25 cellular contexts compared by ENCODE assay signal in the genomic region with DNA sequence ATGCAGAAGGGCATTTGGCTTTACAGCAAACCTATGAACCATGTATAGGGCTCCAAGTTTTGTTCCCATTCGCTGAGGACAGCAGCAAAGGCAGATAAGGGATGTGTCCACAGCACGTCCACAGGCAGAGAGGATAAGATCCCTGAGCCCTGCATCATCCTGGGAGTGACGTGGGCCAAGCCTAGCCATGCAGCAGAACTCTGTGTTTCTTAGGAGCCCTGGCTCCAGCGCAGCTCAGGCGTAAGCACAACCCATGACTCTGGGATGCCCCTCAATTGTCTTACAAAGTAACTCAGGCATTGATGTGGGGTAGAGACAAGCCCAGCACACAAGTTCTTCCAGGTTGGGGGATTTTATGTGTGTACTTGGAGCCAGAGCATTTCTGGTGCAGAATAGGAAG.
A peak's percentile ranks its signal among the peaks of the same experiment; 100 is the strongest.
DNase-seq lines count a peak whose midpoint lies in the region; ATAC-seq, FAIRE-seq and TF ChIP-seq lines count a peak whose summit lies in the region.
"Had no signal": no experiment of that assay in that cellular context is flagged by ENCODE, and none has a peak within 500 bp of the region (broad histone marks: within the 10 kb centered on the region; RNA-seq: fewer than 3 reads in every experiment).

No MANE protein-coding gene starts in this region.

- peak; percentile 13 for DNase-seq in H7
- DNase-seq in H1 (ENCODE audit: low read depth in 1 of 2, low spot score in 2 of 2) = no peak
- peak; percentile 74 for DNase-seq in left ventricle myocardium inferior
- no peak for DNase-seq in immature natural killer cell
- DNase-seq in iPS-NIHi7 (ENCODE audit: extremely low spot score) = no peak
- DNase-seq: Calu3, DMS79 treated with DMSO at 0.1 percent for 48 hours, GF-D8, GM23248, HCEC 1CT, KBM-7, MG63, NCI-H1105 treated with DMSO at 0.1 percent for 48 hours, NCI-H2029 treated with DMSO at 0.1 percent for 48 hours, NCI-H2171, NCI-H226, NCI-H510A, NCI-H69, SK-N-SH had no signal

- H3K27ac ChIP-seq in H1 (ENCODE audit: low read depth, low read length) (no peak overlapping the region), left ventricle myocardium inferior (replicated peaks) (peak overlapping the region; percentile 86)
- H3K27ac ChIP-seq: GM23248 had no signal

- CTCF ChIA-PET in H1 (lab: Charles Lee; ENCODE audit: partially characterized antibody) = interaction anchor here (0.7 to 0.9 kb wide), 3 partner anchors 13 to 308 kb away, joined by 3 read pairs; no protein-coding TSS in a partner anchor

- H3K79me1 ChIP-seq in H1 (ENCODE audit: low read depth, low read length) = no peaks in the 10 kb centered on the region; the same call in 1 of the 2 replicates

- no peak overlapping the region for H2BK15ac ChIP-seq in H1 (ENCODE audit: low read length)

- no peak overlapping the region for H3K4me3 Mint-ChIP-seq in nephron
- H3K4me3 Mint-ChIP-seq in immature natural killer cell = no peak overlapping the region

- H2BK120ac ChIP-seq in H1 (replicated peaks; ENCODE audit: low read depth, low read length) = no peak overlapping the region

- no peak for ATAC-seq in GM18870 (IDR thresholded peaks at IDR 0.05; ENCODE audit: unreplicated experiment)
- no peak for ATAC-seq in GM21360 (IDR thresholded peaks at IDR 0.05; ENCODE audit: unreplicated experiment)
- ATAC-seq: Panc1 had no signal

- H2AK5ac ChIP-seq in H1 (ENCODE audit: low read depth, low read length) = no peak overlapping the region

- H2BK20ac ChIP-seq in H1 (ENCODE audit: low read length) = no peak overlapping the region

- H3K9ac ChIP-seq in H1 (replicated peaks in 1 of 4; ENCODE audit: extremely low read depth in 1 of 4, low read depth in 3 of 4, low read length in 3 of 4) = no peak overlapping the region
- H3K9ac ChIP-seq: GM23248, SK-N-SH had no signal

- H3K4me2 ChIP-seq in H1 (ENCODE audit: insufficient read depth in 1 of 2, low read depth in 2 of 2, low read length in 2 of 2) = no peak overlapping the region; a peak in 2 of 4 replicates
- H3K4me2 ChIP-seq: SK-N-SH had no signal

- TF ChIP-seq EP300 in H1 (IDR thresholded peaks at IDR 0.05; ENCODE audit: borderline replicate concordance in 1 of 2, low read depth in 2 of 2, low read length in 2 of 2) = no peak

- intact Hi-C loops in left ventricle myocardium inferior (cut with micrococcal nuclease) = no loop called here

- no peak overlapping the region for H4K5ac ChIP-seq in H1 (ENCODE audit: insufficient read length, low read depth, low read length)

- no peaks in the 10 kb centered on the region for H4K20me1 ChIP-seq in H1 (replicated peaks in 1 of 2; ENCODE audit: control insufficient read depth in 1 of 2, insufficient read depth in 2 of 2, low read length in 2 of 2)

- no peak for TF ChIP-seq RAD21 in H1 (IDR thresholded peaks at IDR 0.05 in 1 of 2, conservative IDR thresholded peaks at IDR 0.05 in 1 of 2; ENCODE audit: low read depth in 2 of 2, low read length in 2 of 2)

- H3K4me1 ChIP-seq in H1 (replicated peaks in 1 of 4; ENCODE audit: control insufficient read depth in 3 of 4, insufficient read depth in 4 of 4, low read length in 3 of 4) (peaks cover 0 to 7% (median 3%) of the 10 kb centered on the region in 4 experiments; a peak in 5 of 7 replicates), left ventricle myocardium inferior (peaks cover 82% of the 10 kb centered on the region)

- TF ChIP-seq CTCF in H1 (IDR thresholded peaks at IDR 0.05; ENCODE audit: control extremely low read depth in 1 of 3, insufficient read depth in 1 of 3, low read depth in 1 of 3, low read length in 3 of 3) (no peak), left ventricle myocardium inferior (IDR thresholded peaks at IDR 0.05; ENCODE audit: borderline replicate concordance) (no peak), nephron (IDR thresholded peaks at IDR 0.05; ENCODE audit: unreplicated experiment in 3 of 3) (no peak)

- H2AFZ ChIP-seq in H1 (ENCODE audit: low read length) = peak overlapping the region; percentile 2; the same call in 1 of the 2 replicates
- H2AFZ ChIP-seq: GM23248 had no signal

- no peak overlapping the region for H3K14ac ChIP-seq in H1 (ENCODE audit: insufficient read length)

- H3K4me1 Mint-ChIP-seq in nephron (peaks cover 74% of the 10 kb centered on the region), immature natural killer cell (peaks cover 0 to 2% of the 10 kb centered on the region in 2 donors)

- H3K9me3 Mint-ChIP-seq in nephron (no peaks in the 10 kb centered on the region), immature natural killer cell (peaks cover 0 to 1% (median 0%) of the 10 kb centered on the region in 6 donors)

- TF ChIP-seq POLR2A in H1 (IDR thresholded peaks at IDR 0.05; ENCODE audit: control extremely low read depth in 1 of 2, low read depth in 2 of 2, low read length in 2 of 2) = no peak

- no peaks in the 10 kb centered on the region for H3K79me2 ChIP-seq in H1 (ENCODE audit: control insufficient read depth in 1 of 2, insufficient read depth in 2 of 2, low read length in 2 of 2)

- FAIRE-seq in H1 (lab: Jason Lieb, UNC) = peak; percentile 48
- FAIRE-seq: GM12891, GM19239 had no signal

- H3K9me3 ChIP-seq in H1 (ENCODE audit: insufficient read depth in 2 of 2, low read depth in 1 of 2, low read length in 1 of 2) = no peaks in the 10 kb centered on the region
- no peaks in the 10 kb centered on the region for H3K9me3 ChIP-seq in left ventricle myocardium inferior (replicated peaks)
- H3K9me3 ChIP-seq: MG63, SK-N-SH had no signal

- WGBS in H1 (ENCODE audit: extremely low coverage in 1 of 2, insufficient coverage in 1 of 2, insufficient read length in 1 of 2, insufficient replicate concordance in 2 of 2, low coverage in 1 of 2, low lambda C conversion rate in 2 of 2, missing lambda C conversion rate in 1 of 2), 2 experiments = 79% methylated on average over 5 of the region's 5 CpGs; no CpG with 5 or more reads in 1 of the 2 experiments

- H3K4ac ChIP-seq in H1 (replicated peaks; ENCODE audit: insufficient read length, low read depth, low read length) = no peak overlapping the region

- no peak overlapping the region for H2BK5ac ChIP-seq in H1 (ENCODE audit: low read depth, low read length)

- peak overlapping the region in 2 of 3 experiments; percentile 36 to 82 for H3K27ac Mint-ChIP-seq in nephron
- H3K27ac Mint-ChIP-seq in immature natural killer cell = no peak overlapping the region

- no peaks in the 10 kb centered on the region for H3K27me3 ChIP-seq in H7 (ENCODE audit: control insufficient read depth, insufficient read depth, low read length)
- no peaks in the 10 kb centered on the region for H3K27me3 ChIP-seq in H1 (replicated peaks in 1 of 4; ENCODE audit: control insufficient read depth in 3 of 4, extremely low read depth in 1 of 4, insufficient read depth in 3 of 4, low read length in 3 of 4)
- H3K27me3 ChIP-seq in left ventricle myocardium inferior (ENCODE audit: low read depth) = no peaks in the 10 kb centered on the region
- H3K27me3 ChIP-seq: MG63 had no signal

- no peak overlapping the region for H2BK12ac ChIP-seq in H1 (ENCODE audit: low read depth, low read length)

- no peaks in the 10 kb centered on the region for H3K23me2 ChIP-seq in H1 (ENCODE audit: low read depth, low read length)

- no peak overlapping the region for H4K91ac ChIP-seq in H1 (replicated peaks; ENCODE audit: insufficient read length, low read length)

- H3K27me3 Mint-ChIP-seq in nephron (ENCODE audit: low read depth) (no peaks in the 10 kb centered on the region), immature natural killer cell (ENCODE audit: low read depth in 3 of 3) (peaks cover 0 to 9% (median 7%) of the 10 kb centered on the region in 3 donors)

- H3K36me3 ChIP-seq in H7 (replicated peaks; ENCODE audit: control insufficient read depth, insufficient read depth, low read length) = no peaks in the 10 kb centered on the region
- H3K36me3 ChIP-seq in H1 (ENCODE audit: control insufficient read depth in 2 of 4, insufficient read depth in 4 of 4, low read length in 3 of 4) = no peaks in the 10 kb centered on the region
- H3K36me3 ChIP-seq in left ventricle myocardium inferior = no peaks in the 10 kb centered on the region
- H3K36me3 ChIP-seq: MG63 had no signal

- H3K23ac ChIP-seq in H1 (ENCODE audit: insufficient read length) = no peak overlapping the region

- H3K36me3 Mint-ChIP-seq in nephron (ENCODE audit: low read depth) (no peaks in the 10 kb centered on the region), immature natural killer cell (no peaks in the 10 kb centered on the region)

- no peak overlapping the region for H3K4me3 ChIP-seq in H7 (ENCODE audit: insufficient read depth, low read depth, low read length)
- H3K4me3 ChIP-seq in H1 (ENCODE audit: extremely low read depth in 1 of 4, insufficient read depth in 2 of 4, low read depth in 3 of 4, low read length in 4 of 4) = no peak overlapping the region
- H3K4me3 ChIP-seq in left ventricle myocardium inferior = no peak overlapping the region
- H3K4me3 ChIP-seq: GM23248, MG63 had no signal

- H3K56ac ChIP-seq in H1 (replicated peaks; ENCODE audit: insufficient read length, low read depth, low read length) = no peak overlapping the region

- no peak overlapping the region for H4K8ac ChIP-seq in H1 (ENCODE audit: extremely low read depth, insufficient read depth, low read length)

- no peak overlapping the region for H3K18ac ChIP-seq in H1 (ENCODE audit: extremely low read depth, low read length)

- POLR2A ChIA-PET in H1 (lab: Charles Lee; ENCODE audit: partially characterized antibody) = interaction anchor here (1.2 kb wide), 1 partner anchor 132 kb away, joined by 3 read pairs; no protein-coding TSS in a partner anchor

TF ChIP-seq in H1, 55 proteins besides CTCF, POLR2A, EP300 and RAD21:
- TF ChIP-seq TBP (IDR thresholded peaks at IDR 0.05; ENCODE audit: low read depth, low read length) (no peak), EZH2 (IDR thresholded peaks at IDR 0.05; ENCODE audit: low read depth, low read length, severe bottlenecking) (no peak), CBX5 (IDR thresholded peaks at IDR 0.05; ENCODE audit: low read depth, low read length) (no peak), POLR2AphosphoS5 (IDR thresholded peaks at IDR 0.05; ENCODE audit: low read depth, low read length) (no peak), RFX5 (IDR thresholded peaks at IDR 0.05; ENCODE audit: borderline replicate concordance, low read depth, low read length) (no peak), SAP30 (IDR thresholded peaks at IDR 0.05; ENCODE audit: insufficient read depth, insufficient replicate concordance, low read length) (no peak), FOSL1 (IDR thresholded peaks at IDR 0.05; ENCODE audit: insufficient read depth, low read depth, low read length) (no peak)

Comparison
In these comparisons a context has a peak if more than half of its experiments do, and no peak if none do; other contexts are left out.
1. DNase-seq: peak in H7 (single experiment) and left ventricle myocardium inferior (single experiment); none in H1 (0 of 2), immature natural killer cell (0 of 3) and iPS-NIHi7 (single experiment).
2. H3K27ac Mint-ChIP-seq: peak in nephron (2 of 3); none in immature natural killer cell (0 of 6).